27 cellular contexts compared by ENCODE assay signal in the genomic region with DNA sequence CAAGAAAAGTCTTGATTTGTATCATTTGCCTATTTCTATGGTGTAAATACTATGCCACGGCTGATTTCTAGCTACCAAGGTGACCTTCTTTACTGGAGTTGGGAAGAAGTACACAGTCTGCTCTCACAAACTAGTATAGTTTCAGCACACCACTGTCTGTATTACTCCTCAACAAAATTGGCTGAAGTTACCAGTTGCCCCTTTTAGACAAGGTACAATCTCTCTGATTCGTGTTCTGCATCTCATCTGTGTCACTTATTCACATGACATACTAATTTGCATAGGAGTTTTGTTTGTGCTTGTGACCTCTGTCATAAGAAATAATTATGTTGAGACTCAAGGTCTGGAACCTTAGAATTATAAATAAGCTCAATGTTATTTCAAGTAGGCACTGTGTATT.
"Had no signal": no experiment of that assay in that cellular context is flagged by ENCODE, and none has a peak within 500 bp of the region (broad histone marks: within the 10 kb centered on the region; RNA-seq: fewer than 3 reads in every experiment).

No MANE protein-coding gene starts in this region.

- H3K4me1 Mint-ChIP-seq: stimulated activated effector memory CD8-positive, alpha-beta T cell treated with anti-CD3 and anti-CD28 coated beads, Interleukin-12 subunit alpha, Interleukin-12 subunit beta, amount 100 ng/mL, for 72 hours; stimulated activated memory B cell treated with anti-CD40 and anti-IgM and Interleukin-4, amounts not matched to agents 10 μg/mL and 1 μg/mL and 100 μg/mL, for 72 hours; stimulated activated naive B cell treated with anti-CD40 and anti-IgM and Interleukin-4, amounts not matched to agents 10 μg/mL and 1 μg/mL and 100 μg/mL, for 72 hours; stimulated activated naive CD8-positive, alpha-beta T cell treated with anti-CD3 and anti-CD28 coated beads, Interleukin-15, amount 100 ng/mL, for 72 hours had no signal

- H3K36me3 ChIP-seq: stomach, suprapubic skin, thoracic aorta, thyroid gland, tibial artery, tibial nerve, transverse colon, upper lobe of left lung, uterus, vagina had no signal

- FAIRE-seq: urothelium cell line had no signal

- H3K9me3 Mint-ChIP-seq: type B pancreatic cell had no signal

- H3K9me3 ChIP-seq: stomach, suprapubic skin, testis, thoracic aorta, thyroid gland, tibial artery, transverse colon, uterus, vagina had no signal

- H3K27ac Mint-ChIP-seq: stimulated activated effector memory CD8-positive, alpha-beta T cell treated with anti-CD3 and anti-CD28 coated beads, Interleukin-12 subunit alpha, Interleukin-12 subunit beta, amount 100 ng/mL, for 72 hours; stimulated activated memory B cell treated with anti-CD40 and anti-IgM and Interleukin-4, amounts not matched to agents 10 μg/mL and 1 μg/mL and 100 μg/mL, for 72 hours; stimulated activated naive B cell treated with anti-CD40 and anti-IgM and Interleukin-4, amounts not matched to agents 10 μg/mL and 1 μg/mL and 100 μg/mL, for 72 hours; stimulated activated naive CD8-positive, alpha-beta T cell treated with anti-CD3 and anti-CD28 coated beads, Interleukin-15, amount 100 ng/mL, for 72 hours; stimulated activated naive CD8-positive, alpha-beta T cell treated with anti-CD3 and anti-CD28 coated beads, Interleukin-15, Interleukin-2, amounts not matched to agents 100 ng/mL and 50 ng/mL, for 24 hours; type B pancreatic cell had no signal

- H3K27me3 ChIP-seq: stomach, suprapubic skin, testis, thyroid gland, tibial artery, tibial nerve, transverse colon, upper lobe of left lung, uterus, vagina had no signal

- H3K4me3 ChIP-seq: stomach, suprapubic skin, testis, thoracic aorta, thyroid gland, tibial artery, tibial nerve, transverse colon, upper lobe of left lung, uterus, vagina had no signal

- H3K27me3 Mint-ChIP-seq: stimulated activated memory B cell treated with anti-CD40 and anti-IgM and Interleukin-4, amounts not matched to agents 10 μg/mL and 1 μg/mL and 100 μg/mL, for 72 hours; stimulated activated naive B cell treated with anti-CD40 and anti-IgM and Interleukin-4, amounts not matched to agents 10 μg/mL and 1 μg/mL and 100 μg/mL, for 72 hours; stimulated activated naive CD8-positive, alpha-beta T cell treated with anti-CD3 and anti-CD28 coated beads, Interleukin-15, amount 100 ng/mL, for 72 hours; stimulated activated naive CD8-positive, alpha-beta T cell treated with anti-CD3 and anti-CD28 coated beads, Interleukin-15, Interleukin-2, amounts not matched to agents 100 ng/mL and 50 ng/mL, for 24 hours; type B pancreatic cell had no signal

- ATAC-seq: stimulated activated effector memory CD8-positive, alpha-beta T cell treated with anti-CD3 and anti-CD28 coated beads, Interleukin-12 subunit alpha, Interleukin-12 subunit beta, amount 100 ng/mL, for 72 hours; stimulated activated memory B cell treated with anti-CD40 and anti-IgM and Interleukin-4, amounts not matched to agents 10 μg/mL and 1 μg/mL and 100 μg/mL, for 72 hours; stimulated activated naive B cell treated with anti-CD40 and anti-IgM and Interleukin-4, amounts not matched to agents 10 μg/mL and 1 μg/mL and 100 μg/mL, for 72 hours; stimulated activated naive CD8-positive, alpha-beta T cell treated with anti-CD3 and anti-CD28 coated beads, Interleukin-15, amount 100 ng/mL, for 72 hours; stimulated activated naive CD8-positive, alpha-beta T cell treated with anti-CD3 and anti-CD28 coated beads, Interleukin-15, Interleukin-2, amounts not matched to agents 100 U/mL and 50 U/mL, for 24 hours had no signal

- H3K27ac ChIP-seq: stomach, suprapubic skin, testis, thoracic aorta, thyroid gland, tibial artery, tibial nerve, transverse colon, upper lobe of left lung, uterus, vagina had no signal

- DNase-seq: stimulated activated CD4-positive, alpha-beta T cell treated with anti-CD3 and anti-CD28 coated beads, Interleukin-2, amount 100 ng/mL, for 48 hours; stimulated activated CD4-positive, alpha-beta T cell treated with anti-CD3 and anti-CD28 coated beads, Interleukin-4, amount 100 ng/mL, for 1 hour; stimulated activated CD4-positive, alpha-beta T cell treated with anti-CD3 and anti-CD28 coated beads, Interleukin-4, amount 100 ng/mL, for 24 hours; stimulated activated CD4-positive, alpha-beta T cell treated with anti-CD3 and anti-CD28 coated beads, Interleukin-4, amount 100 ng/mL, for 4 hours; stimulated activated CD8-positive, alpha-beta memory T cell treated with anti-CD3 and anti-CD28 coated beads, Interleukin-4, amount 100 ng/mL, for 48 hours; stimulated activated naive B cell treated with anti-CD40 and anti-IgM and Interleukin-4, amounts not matched to agents 10 μg/mL and 1 μg/mL and 100 μg/mL, for 72 hours; stimulated activated naive CD4-positive, alpha-beta T cell; stimulated activated naive CD4-positive, alpha-beta T cell treated with Interleukin-2 at 50 U/mL for 16 hours; stimulated activated naive CD8-positive, alpha-beta T cell treated with anti-CD3 and anti-CD28 coated beads, Interleukin-15, amount 100 ng/mL, for 72 hours; stimulated activated naive CD8-positive, alpha-beta T cell treated with anti-CD3 and anti-CD28 coated beads, Interleukin-15, Interleukin-2, amounts not matched to agents 100 U/mL and 50 U/mL, for 24 hours; stomach; substantia nigra; testis; thyroid gland; tibial artery; transverse colon; upper lobe of left lung; uterus had no signal

- H3K4me1 ChIP-seq: stomach, suprapubic skin, testis, thyroid gland, tibial artery, tibial nerve, transverse colon, upper lobe of left lung, uterus, vagina had no signal

- H3K4me3 Mint-ChIP-seq: stimulated activated effector memory CD8-positive, alpha-beta T cell treated with anti-CD3 and anti-CD28 coated beads, Interleukin-12 subunit alpha, Interleukin-12 subunit beta, amount 100 ng/mL, for 72 hours; stimulated activated memory B cell treated with anti-CD40 and anti-IgM and Interleukin-4, amounts not matched to agents 10 μg/mL and 1 μg/mL and 100 μg/mL, for 72 hours; stimulated activated naive B cell treated with anti-CD40 and anti-IgM and Interleukin-4, amounts not matched to agents 10 μg/mL and 1 μg/mL and 100 μg/mL, for 72 hours; stimulated activated naive CD8-positive, alpha-beta T cell treated with anti-CD3 and anti-CD28 coated beads, Interleukin-15, amount 100 ng/mL, for 72 hours; stimulated activated naive CD8-positive, alpha-beta T cell treated with anti-CD3 and anti-CD28 coated beads, Interleukin-15, Interleukin-2, amounts not matched to agents 100 ng/mL and 50 ng/mL, for 24 hours; type B pancreatic cell had no signal

- H3K36me3 Mint-ChIP-seq: stimulated activated effector memory CD8-positive, alpha-beta T cell treated with anti-CD3 and anti-CD28 coated beads, Interleukin-12 subunit alpha, Interleukin-12 subunit beta, amount 100 ng/mL, for 72 hours; stimulated activated memory B cell treated with anti-CD40 and anti-IgM and Interleukin-4, amounts not matched to agents 10 μg/mL and 1 μg/mL and 100 μg/mL, for 72 hours; stimulated activated naive B cell treated with anti-CD40 and anti-IgM and Interleukin-4, amounts not matched to agents 10 μg/mL and 1 μg/mL and 100 μg/mL, for 72 hours; type B pancreatic cell had no signal
